35 cellular contexts compared by ENCODE assay signal in the genomic region with DNA sequence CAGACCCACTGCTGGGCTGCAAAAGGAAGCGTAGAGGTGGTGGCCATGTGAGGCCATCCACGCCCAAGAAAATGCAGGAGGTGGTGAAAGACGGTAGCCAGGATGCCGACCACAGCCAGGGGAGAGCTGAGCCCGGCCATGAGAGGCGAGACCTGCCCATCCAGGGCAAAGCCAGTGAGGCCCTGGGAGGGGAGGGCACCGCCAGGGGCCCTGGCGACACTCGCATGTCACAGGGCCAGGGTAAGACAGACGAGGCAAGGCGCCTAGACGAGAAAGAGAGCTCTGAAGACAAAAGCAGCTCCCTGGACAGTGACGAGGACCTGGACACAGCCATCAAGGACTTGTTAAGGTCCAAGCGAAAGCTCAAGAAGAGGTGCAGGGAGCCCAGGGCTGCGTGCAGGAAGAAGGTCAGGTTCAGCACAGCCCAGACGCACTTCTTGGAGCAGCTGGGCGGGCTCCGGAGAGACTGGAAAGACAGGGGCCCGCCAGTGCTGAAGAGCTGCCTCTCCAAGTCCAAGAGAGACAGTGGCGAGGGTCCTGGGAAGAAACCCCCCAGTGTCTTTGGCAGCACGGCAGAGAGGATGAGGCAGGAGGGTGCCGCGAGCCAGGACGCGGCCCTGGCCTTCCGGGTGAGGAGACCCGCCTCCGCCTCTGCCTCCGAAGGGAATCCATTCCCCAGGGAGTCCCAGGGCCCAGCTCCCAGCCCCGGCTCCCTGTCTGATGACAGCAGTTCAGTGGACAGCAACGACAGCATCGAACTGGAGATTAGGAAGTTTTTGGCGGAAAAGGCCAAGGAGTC. TPM values are rescaled to one million over a fixed set of nuclear protein-coding genes. Genes with fewer than 3 reads are reported as not detected.
"Had no signal": no experiment of that assay in that cellular context is flagged by ENCODE, and none has a peak within 500 bp of the region (broad histone marks: within the 10 kb centered on the region; RNA-seq: fewer than 3 reads in every experiment).

No MANE protein-coding gene starts in this region.

- ATAC-seq: activated CD4-positive, alpha-beta T cell treated with anti-CD3 and anti-CD28 coated beads for 36 hours; activated CD8-positive, alpha-beta memory T cell treated with anti-CD3 and anti-CD28 coated beads, Interleukin-2, amount 10 ng/mL, durations not matched to agents 7 days and 5 days; activated CD8-positive, alpha-beta T cell treated with anti-CD3 and anti-CD28 coated beads, Interleukin-2, amount 10 ng/mL, durations not matched to agents 7 days and 5 days; activated T-cell treated with anti-CD3 and anti-CD28 coated beads, Interleukin-2, amount 50 U/mL, for 72 hours; body of pancreas; gastroesophageal sphincter had no signal

- H3K4me3 ChIP-seq: body of pancreas, colonic mucosa, esophagus squamous epithelium, gastroesophageal sphincter had no signal

- H3K9me3 ChIP-seq: body of pancreas, colonic mucosa, esophagus squamous epithelium, gastroesophageal sphincter had no signal

- H3K27ac ChIP-seq: body of pancreas, colonic mucosa, epithelial cell of prostate, esophagus squamous epithelium, gastroesophageal sphincter had no signal

- H3K4me1 ChIP-seq: colonic mucosa had no signal

- H3K27me3 ChIP-seq: body of pancreas, colonic mucosa, esophagus squamous epithelium, gastroesophageal sphincter had no signal

- H3K4me1 Mint-ChIP-seq: activated CD4-positive, alpha-beta T cell treated with anti-CD3 and anti-CD28 coated beads, Interleukin-2, amount 10 ng/mL, durations not matched to agents 24 days and 14 days; activated CD8-positive, alpha-beta memory T cell treated with anti-CD3 and anti-CD28 coated beads, Interleukin-2, amount 10 ng/mL, durations not matched to agents 7 days and 5 days had no signal

- H3K27ac Mint-ChIP-seq: activated CD4-positive, alpha-beta memory T cell treated with anti-CD3 and anti-CD28 coated beads for 36 hours; activated CD4-positive, alpha-beta T cell treated with anti-CD3 and anti-CD28 coated beads for 36 hours; activated CD4-positive, alpha-beta T cell treated with anti-CD3 and anti-CD28 coated beads, Interleukin-2, amount 10 ng/mL, durations not matched to agents 24 days and 14 days; activated CD8-positive, alpha-beta memory T cell treated with anti-CD3 and anti-CD28 coated beads, Interleukin-2, amount 10 ng/mL, durations not matched to agents 7 days and 5 days; activated CD8-positive, alpha-beta T cell treated with anti-CD3 and anti-CD28 coated beads, Interleukin-2, amount 10 ng/mL, durations not matched to agents 7 days and 5 days; activated naive CD8-positive, alpha-beta T cell; activated T-cell treated with anti-CD3 and anti-CD28 coated beads, Interleukin-2, amount 50 U/mL, for 24 hours; activated T-cell treated with anti-CD3 and anti-CD28 coated beads, Interleukin-2, amount 50 U/mL, for 72 hours had no signal

- DNase-seq: activated CD4-positive, alpha-beta memory T cell treated with anti-CD3 and anti-CD28 coated beads for 36 hours; activated CD4-positive, alpha-beta T cell treated with anti-CD3 and anti-CD28 coated beads for 36 hours; activated CD4-positive, alpha-beta T cell treated with anti-CD3 and anti-CD28 coated beads, Interleukin-2, amount 10 ng/mL, durations not matched to agents 24 days and 14 days; activated CD4-positive, CD25-positive, alpha-beta regulatory T cell; activated CD4-positive, CD25-positive, alpha-beta regulatory T cell treated with anti-CD3 and anti-CD28 coated beads, Interleukin-2, amount 50 U/mL, for 72 hours; activated CD8-positive, alpha-beta memory T cell treated with anti-CD3 and anti-CD28 coated beads, Interleukin-2, amount 10 ng/mL, durations not matched to agents 7 days and 5 days; activated CD8-positive, alpha-beta memory T cell treated with anti-CD3 and anti-CD28 coated beads, Interleukin-2, amount 50 U/mL, for 4 hours; activated CD8-positive, alpha-beta T cell treated with anti-CD3 and anti-CD28 coated beads, Interleukin-2, amount 10 ng/mL, durations not matched to agents 7 days and 5 days; activated gamma-delta T cell; activated naive CD4-positive, alpha-beta T cell; activated T-cell treated with anti-CD3 and anti-CD28 coated beads for 4 hours; activated T-cell treated with anti-CD3 and anti-CD28 coated beads, Interleukin-2, amount 50 U/mL, for 24 hours; activated T-cell treated with anti-CD3 and anti-CD28 coated beads, Interleukin-2, amount 50 U/mL, for 72 hours; amniotic stem cell; anterior cingulate cortex; body of pancreas; caudate nucleus; colonic mucosa; effector CD8-positive, alpha-beta T cell; esophagus squamous epithelium; foreskin melanocyte; head of caudate nucleus; T-helper 2 cell had no signal

- H3K36me3 Mint-ChIP-seq: activated CD4-positive, alpha-beta memory T cell treated with anti-CD3 and anti-CD28 coated beads for 36 hours; activated CD8-positive, alpha-beta memory T cell treated with anti-CD3 and anti-CD28 coated beads, Interleukin-2, amount 10 ng/mL, durations not matched to agents 7 days and 5 days; activated naive CD8-positive, alpha-beta T cell had no signal

- H3K9me3 Mint-ChIP-seq: activated CD4-positive, alpha-beta memory T cell treated with anti-CD3 and anti-CD28 coated beads for 36 hours; activated CD4-positive, alpha-beta T cell treated with anti-CD3 and anti-CD28 coated beads, Interleukin-2, amount 10 ng/mL, durations not matched to agents 24 days and 14 days; activated T-cell treated with anti-CD3 and anti-CD28 coated beads, Interleukin-2, amount 50 U/mL, for 24 hours; activated T-cell treated with anti-CD3 and anti-CD28 coated beads, Interleukin-2, amount 50 U/mL, for 72 hours had no signal

- H3K4me3 Mint-ChIP-seq: activated CD4-positive, alpha-beta memory T cell treated with anti-CD3 and anti-CD28 coated beads for 36 hours; activated CD4-positive, alpha-beta T cell treated with anti-CD3 and anti-CD28 coated beads for 36 hours; activated CD4-positive, alpha-beta T cell treated with anti-CD3 and anti-CD28 coated beads, Interleukin-2, amount 10 ng/mL, durations not matched to agents 24 days and 14 days; activated CD8-positive, alpha-beta memory T cell treated with anti-CD3 and anti-CD28 coated beads, Interleukin-2, amount 10 ng/mL, durations not matched to agents 7 days and 5 days; activated CD8-positive, alpha-beta T cell treated with anti-CD3 and anti-CD28 coated beads, Interleukin-2, amount 10 ng/mL, durations not matched to agents 7 days and 5 days; activated naive CD8-positive, alpha-beta T cell; activated T-cell treated with anti-CD3 and anti-CD28 coated beads, Interleukin-2, amount 50 U/mL, for 24 hours; activated T-cell treated with anti-CD3 and anti-CD28 coated beads, Interleukin-2, amount 50 U/mL, for 72 hours had no signal

- H3K36me3 ChIP-seq: colonic mucosa had no signal

RNA-seq across cellular contexts. Expression of a gene that starts 6.9 kb away (rescaled TPM):
- total RNA-seq: activated CD8-positive, alpha-beta T cell treated with anti-CD3 and anti-CD28 coated beads, Interleukin-2, amount 10 ng/mL, durations not matched to agents 7 days and 5 days had no signal

RNA-seq across cellular contexts. Expression of a gene that starts 34.8 kb away (rescaled TPM):
- total RNA-seq: activated CD4-positive, alpha-beta memory T cell treated with anti-CD3 and anti-CD28 coated beads for 36 hours; activated CD4-positive, alpha-beta T cell treated with anti-CD3 and anti-CD28 coated beads for 36 hours; activated CD4-positive, alpha-beta T cell treated with anti-CD3 and anti-CD28 coated beads, Interleukin-2, amount 10 ng/mL, durations not matched to agents 24 days and 14 days; activated CD8-positive, alpha-beta memory T cell treated with anti-CD3 and anti-CD28 coated beads for 36 hours; activated CD8-positive, alpha-beta memory T cell treated with anti-CD3 and anti-CD28 coated beads, Interleukin-2, amount 10 ng/mL, durations not matched to agents 7 days and 5 days; activated CD8-positive, alpha-beta T cell treated with anti-CD3 and anti-CD28 coated beads, Interleukin-2, amount 10 ng/mL, durations not matched to agents 7 days and 5 days; activated T-cell treated with anti-CD3 and anti-CD28 coated beads, Interleukin-2, amount 50 U/mL, for 72 hours; body of pancreas; colonic mucosa; dermis microvascular lymphatic vessel endothelial cell; endothelial cell of umbilical vein; esophagus squamous epithelium; fibroblast of lung; fibroblast of villous mesenchyme; gastroesophageal sphincter; glomerular endothelial cell; T-helper 1 cell treated with Interleukin-12 subunit alpha and Interleukin-12 subunit beta and Interleukin-4 antibody, amounts not matched to agents 30 ng/mL and 1 ng/mL, for 36 hours had no signal
- polyA plus RNA-seq: adipose tissue, endothelial cell of umbilical vein, esophagus, fibroblast of lung had no signal

RNA-seq across cellular contexts. Expression of a gene that starts 59.5 kb away (rescaled TPM):
- total RNA-seq: activated CD4-positive, alpha-beta memory T cell treated with anti-CD3 and anti-CD28 coated beads for 36 hours; activated CD4-positive, alpha-beta T cell treated with anti-CD3 and anti-CD28 coated beads for 36 hours; activated CD4-positive, alpha-beta T cell treated with anti-CD3 and anti-CD28 coated beads, Interleukin-2, amount 10 ng/mL, durations not matched to agents 24 days and 14 days; activated CD8-positive, alpha-beta memory T cell treated with anti-CD3 and anti-CD28 coated beads for 36 hours; activated CD8-positive, alpha-beta memory T cell treated with anti-CD3 and anti-CD28 coated beads, Interleukin-2, amount 10 ng/mL, durations not matched to agents 7 days and 5 days; activated CD8-positive, alpha-beta T cell treated with anti-CD3 and anti-CD28 coated beads, Interleukin-2, amount 10 ng/mL, durations not matched to agents 7 days and 5 days; activated T-cell treated with anti-CD3 and anti-CD28 coated beads, Interleukin-2, amount 50 U/mL, for 72 hours; body of pancreas; colonic mucosa; dermis microvascular lymphatic vessel endothelial cell; endothelial cell of umbilical vein; esophagus squamous epithelium; fibroblast of lung; fibroblast of villous mesenchyme; gastroesophageal sphincter; glomerular endothelial cell; T-helper 1 cell treated with Interleukin-12 subunit alpha and Interleukin-12 subunit beta and Interleukin-4 antibody, amounts not matched to agents 30 ng/mL and 1 ng/mL, for 36 hours had no signal
- polyA plus RNA-seq: adipose tissue, endothelial cell of umbilical vein, esophagus, fibroblast of lung had no signal
